Comparison of ENCODE assay signal across 6 cellular contexts in the genomic region with DNA sequence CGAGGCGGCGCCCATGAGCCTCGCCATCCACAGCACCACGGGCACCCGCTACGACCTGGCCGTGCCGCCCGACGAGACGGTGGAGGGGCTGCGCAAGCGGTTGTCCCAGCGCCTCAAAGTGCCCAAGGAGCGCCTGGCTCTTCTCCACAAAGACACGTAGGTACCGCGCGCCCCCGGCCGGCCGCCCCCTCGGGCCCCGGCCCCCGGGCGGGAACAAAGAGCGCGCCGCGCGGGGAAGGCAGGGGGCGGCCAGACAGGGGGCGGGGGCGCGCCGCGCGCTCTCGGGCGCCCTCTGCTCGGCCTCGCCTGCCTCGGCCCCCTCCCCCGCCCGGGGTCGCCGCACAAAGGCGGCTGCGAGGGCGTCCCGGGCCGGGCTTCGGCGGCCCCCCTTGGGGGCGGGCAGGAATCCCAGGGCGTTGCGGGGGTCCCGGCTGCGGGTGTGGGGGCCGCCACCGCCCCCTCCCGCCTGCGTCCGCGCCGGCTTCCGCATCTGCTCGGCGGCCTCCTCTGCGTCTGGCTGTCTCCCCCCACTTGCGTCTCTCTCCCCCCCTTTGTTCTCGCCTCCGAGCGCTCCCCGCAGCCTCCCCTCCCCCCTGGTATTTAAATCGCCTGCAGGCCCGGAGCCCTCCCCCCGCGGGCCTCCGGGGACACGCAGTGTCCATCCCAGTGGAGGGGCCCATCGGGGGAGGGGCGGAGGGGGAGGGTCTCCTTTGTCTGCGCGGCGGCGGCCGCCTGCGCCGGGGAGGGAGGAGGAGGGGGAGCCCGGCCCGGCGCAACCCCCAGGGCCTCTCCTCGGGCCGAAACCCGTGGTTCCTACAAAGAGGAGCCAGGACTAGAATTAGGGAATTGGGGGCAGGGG. TPM values are rescaled to one million over a fixed set of nuclear protein-coding genes. Genes with fewer than 3 reads are reported as not detected.
DNase-seq lines count a peak whose midpoint lies in the region; ATAC-seq lines count a peak whose summit lies in the region.

No MANE protein-coding gene starts in this region.

- no peak for ATAC-seq in HG03159 (IDR thresholded peaks at IDR 0.05; ENCODE audit: unreplicated experiment)

- H3K4me1 ChIP-seq in adipocyte (ENCODE audit: control insufficient read depth, insufficient read depth, low read length) (peaks cover 29% of the 10 kb centered on the region), urinary bladder (ENCODE audit: insufficient read depth) (peaks cover 1% of the 10 kb centered on the region)

- H3K9me3 ChIP-seq in adipocyte (ENCODE audit: control insufficient read depth, low read length) = no peaks in the 10 kb centered on the region

- H3K36me3 ChIP-seq in adipocyte (ENCODE audit: control insufficient read depth, insufficient read depth, low read length, severe bottlenecking) (peaks cover 25% of the 10 kb centered on the region), urinary bladder (ENCODE audit: insufficient read depth) (peaks cover 5% of the 10 kb centered on the region)

- H3K27me3 ChIP-seq in adipocyte (replicated peaks; ENCODE audit: control insufficient read depth, insufficient read depth, low read length) (no peaks in the 10 kb centered on the region), layer of hippocampus (ENCODE audit: control insufficient read depth, insufficient read depth, low read length) (no peaks in the 10 kb centered on the region)

- H3K9ac ChIP-seq in adipocyte (ENCODE audit: low read length) = peak overlapping the region; percentile 97

- under 1% methylated on average over 97 of the region's 97 CpGs for WGBS in urinary bladder

- DNase-seq in CD1c-positive myeloid dendritic cell (ENCODE audit: extremely low spot score) = peak; percentile 53
- peak; percentile 77 for DNase-seq in NCI-H1092 treated with DMSO at 0.1 percent for 48 hours (lab: John Stamatoyannopoulos, UW)
- peak; percentile 64 for DNase-seq in adipocyte (ENCODE audit: low read depth)

- H3K4me3 ChIP-seq in adipocyte (ENCODE audit: low read length) = peak overlapping the region; percentile 88
- peak overlapping the region; percentile 98 for H3K4me3 ChIP-seq in urinary bladder (ENCODE audit: low read depth, low read length)

- H3K27ac ChIP-seq in layer of hippocampus (ENCODE audit: low read depth, low read length) (peak overlapping the region; percentile 96), urinary bladder (ENCODE audit: low read depth) (peak overlapping the region; percentile 98)

RNA-seq across cellular contexts. Expression of gene MIDN, which starts 2.2 kb away (rescaled TPM):
- total RNA-seq in urinary bladder = 12.2 TPM
- 64.3 TPM for polyA plus RNA-seq in urinary bladder

RNA-seq across cellular contexts. Expression of gene ATP5F1D, which starts 9.1 kb away (rescaled TPM):
- 9.5 TPM for total RNA-seq in urinary bladder
- 236 TPM for polyA plus RNA-seq in urinary bladder

RNA-seq across cellular contexts. Expression of gene CBARP, which starts 12.8 kb away (rescaled TPM):
- 0.53 TPM for total RNA-seq in urinary bladder
- polyA plus RNA-seq in urinary bladder = 0.43 TPM

RNA-seq across cellular contexts. Expression of gene CIRBP, which starts 18.5 kb away (rescaled TPM):
- total RNA-seq in urinary bladder = 267 TPM
- polyA plus RNA-seq in urinary bladder = 536 TPM

RNA-seq across cellular contexts. Expression of gene FAM174C, which starts 24.7 kb away (rescaled TPM):
- 4.9 TPM for total RNA-seq in urinary bladder
- polyA plus RNA-seq in urinary bladder = 55.9 TPM
